In the genomic region with DNA sequence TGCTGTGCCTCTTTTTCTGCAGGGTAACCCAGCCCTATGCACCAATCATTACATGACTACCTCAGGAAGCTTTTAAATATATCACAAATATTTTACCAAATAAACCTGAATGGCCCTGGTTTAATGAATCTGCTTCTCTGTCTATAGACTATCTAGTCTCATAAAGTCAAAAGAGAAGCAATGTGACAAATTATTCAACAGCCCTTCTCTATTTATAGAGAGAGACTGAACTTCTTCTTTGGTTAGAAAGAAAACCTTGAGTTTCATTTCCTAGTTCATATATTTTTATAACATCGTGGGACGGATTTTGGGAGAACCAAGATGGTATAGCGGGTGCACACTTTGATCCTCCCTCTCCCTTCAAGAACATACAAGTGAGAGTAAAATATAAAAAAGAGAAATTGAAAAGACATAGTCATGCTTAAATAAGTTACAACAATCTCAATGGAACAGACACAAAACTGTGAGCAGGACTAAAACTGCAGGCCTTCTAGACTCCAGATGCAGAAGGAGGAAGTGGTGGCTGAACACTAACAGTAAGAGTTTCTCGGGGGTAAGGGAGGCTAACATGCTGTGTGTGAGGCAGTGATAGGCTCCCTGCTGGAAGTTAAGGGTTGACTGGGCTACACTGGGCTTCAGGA, we compare ENCODE assay signal across 1 cellular context.
TF ChIP-seq lines count a peak whose summit lies in the region.

No MANE protein-coding gene starts in this region.

TF ChIP-seq in K562, 482 proteins besides CTCF, POLR2A, EP300 and RAD21 (continued from another document):
- TF ChIP-seq, protein P1, sequence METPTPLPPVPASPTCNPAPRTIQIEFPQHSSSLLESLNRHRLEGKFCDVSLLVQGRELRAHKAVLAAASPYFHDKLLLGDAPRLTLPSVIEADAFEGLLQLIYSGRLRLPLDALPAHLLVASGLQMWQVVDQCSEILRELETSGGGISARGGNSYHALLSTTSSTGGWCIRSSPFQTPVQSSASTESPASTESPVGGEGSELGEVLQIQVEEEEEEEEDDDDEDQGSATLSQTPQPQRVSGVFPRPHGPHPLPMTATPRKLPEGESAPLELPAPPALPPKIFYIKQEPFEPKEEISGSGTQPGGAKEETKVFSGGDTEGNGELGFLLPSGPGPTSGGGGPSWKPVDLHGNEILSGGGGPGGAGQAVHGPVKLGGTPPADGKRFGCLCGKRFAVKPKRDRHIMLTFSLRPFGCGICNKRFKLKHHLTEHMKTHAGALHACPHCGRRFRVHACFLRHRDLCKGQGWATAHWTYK (CRISPR knock-in tag; IDR thresholded peaks at IDR 0.05) = 0 out of 2 replicates have a peak, but pooled peaks have one; percentile 33
